Comparison of ENCODE assay signal across 19 cellular contexts in the genomic region with DNA sequence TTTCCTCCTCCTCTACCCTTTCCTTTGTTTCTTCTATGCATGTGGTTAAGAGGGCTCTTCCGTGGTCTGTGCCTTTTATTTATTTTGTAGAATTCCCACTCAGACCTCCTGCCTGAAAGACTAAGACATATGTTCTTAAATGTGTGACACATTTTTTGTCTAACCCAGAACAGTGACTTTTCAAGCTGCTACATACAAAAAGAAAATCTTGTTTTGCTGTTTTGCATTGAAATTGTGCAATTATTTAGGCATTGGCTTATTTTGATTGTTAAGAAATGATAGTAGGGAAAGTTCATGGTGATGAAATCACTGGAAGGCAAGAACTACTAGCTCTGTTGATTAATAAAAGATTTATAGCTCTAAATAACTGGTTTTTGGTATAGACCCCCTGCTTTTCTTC.
DNase-seq lines count a peak whose midpoint lies in the region; ATAC-seq and TF ChIP-seq lines count a peak whose summit lies in the region.
"Had no signal": no experiment of that assay in that cellular context is flagged by ENCODE, and none has a peak within 500 bp of the region (broad histone marks: within the 10 kb centered on the region; RNA-seq: fewer than 3 reads in every experiment).

No MANE protein-coding gene starts in this region.

- H3K4me2 ChIP-seq in IMR-90 (ENCODE audit: low read depth, low read length) = no peak overlapping the region
- H3K4me2 ChIP-seq: GM23338 had no signal

- BruUV-seq in IMR-90 (replicated peaks; lab: Mats Ljungman, UMichigan) = no TSS peak

- H3K4me3 ChIP-seq in ACC112 (ENCODE audit: low read depth, low read length) (no peak overlapping the region), IMR-90 (ENCODE audit: insufficient read depth, low read depth, low read length) (no peak overlapping the region), cardiac fibroblast (replicated peaks in 1 of 2; ENCODE audit: low read depth in 2 of 2, low read length in 2 of 2) (no peak overlapping the region), liver (ENCODE audit: low read depth in 1 of 3, low read length in 3 of 3) (no peak overlapping the region)
- H3K4me3 ChIP-seq: GM23338, lung, uterus had no signal

- intact Hi-C loops in IMR-90 (cut with micrococcal nuclease) = no loop called here

- H3K79me2 ChIP-seq in ACC112 (ENCODE audit: control insufficient read depth, insufficient read depth, low read length, unreplicated experiment) = no peaks in the 10 kb centered on the region

- peaks cover 6 to 13% of the 10 kb centered on the region in 2 experiments; a peak in 3 of 4 replicates for H3K79me1 ChIP-seq in IMR-90 (ENCODE audit: low read depth in 1 of 2, low read length in 2 of 2)

- H4K5ac ChIP-seq in IMR-90 (ENCODE audit: low read depth, low read length) = peak overlapping the region; percentile 35; the same call in 1 of the 2 replicates

- H3K56ac ChIP-seq in IMR-90 (ENCODE audit: extremely low read depth, insufficient read depth, low read length) = no peak overlapping the region

- H4K8ac ChIP-seq in IMR-90 (ENCODE audit: low read depth in 2 of 2, low read length in 2 of 2) = peak overlapping the region in 1 of 2 experiments; percentile 47; a peak in 2 of 4 replicates

- H2BK5ac ChIP-seq in IMR-90 (ENCODE audit: low read depth, low read length, poor library complexity, severe bottlenecking) = peak overlapping the region; percentile 70

- no CpG with 5 or more reads among the region's 1 CpG for WGBS in IMR-90 (ENCODE audit: extremely low coverage in 2 of 2, insufficient read length in 1 of 2), 2 experiments
- 82% methylated on average over 1 of the region's 1 CpG for WGBS in liver

- H2BK20ac ChIP-seq in IMR-90 (ENCODE audit: low read depth, low read length) = no peak overlapping the region

- no peaks in the 10 kb centered on the region for H4K20me1 ChIP-seq in IMR-90 (ENCODE audit: insufficient read depth, low read length)

- H3K4ac ChIP-seq in IMR-90 (ENCODE audit: low read depth, low read length) = no peak overlapping the region

- 0 out of 2 replicates have a peak, but pooled peaks have one; percentile 17 for ATAC-seq in IMR-90 (ENCODE audit: low read depth)
- ATAC-seq in HG03095 (IDR thresholded peaks at IDR 0.05; ENCODE audit: unreplicated experiment) = no peak
- ATAC-seq in GM18867 (IDR thresholded peaks at IDR 0.05; ENCODE audit: unreplicated experiment) = no peak
- ATAC-seq: foreskin keratinocyte, GM23338, T-helper 17 cell had no signal

- in situ Hi-C loops in IMR-90 (cut with MboI; ENCODE audit: low sequenced_read_pairs) = no loop called here
- in situ Hi-C loops in ACHN (cut with HindIII; ENCODE audit: low pct_ligation_motif_present, low pct_unique_long_range_greater_than_20kb, low sequenced_read_pairs) = no loop called here

- 0 out of 3 replicates have a peak overlapping the region, but pooled peaks have one; percentile 21 for H2BK15ac ChIP-seq in IMR-90 (ENCODE audit: low read depth, low read length)

- CTCF ChIA-PET in IMR-90 (lab: Yijun Ruan, JAX) = no interaction called here

- TF ChIP-seq CTCF in IMR-90 (conservative IDR thresholded peaks at IDR 0.05; ENCODE audit: low read depth, low read length) (no peak), cardiac fibroblast (IDR thresholded peaks at IDR 0.05; ENCODE audit: low read depth, low read length) (no peak), liver (IDR thresholded peaks at IDR 0.05; ENCODE audit: low read depth, low read length, missing input control) (no peak)

- H2AK9ac ChIP-seq in IMR-90 (replicated peaks; ENCODE audit: low read depth, low read length, poor library complexity) = no peak overlapping the region

- peaks cover 7% of the 10 kb centered on the region; the same call in 1 of the 2 replicates for H3K9me1 ChIP-seq in IMR-90 (ENCODE audit: insufficient read depth, low read length)

- peaks cover 8% of the 10 kb centered on the region for H3K36me3 ChIP-seq in ACC112 (ENCODE audit: insufficient read depth, low read length)
- H3K36me3 ChIP-seq in IMR-90 (ENCODE audit: control insufficient read depth, insufficient read depth, low read length) = peaks cover 1% of the 10 kb centered on the region; the same call in 1 of the 2 replicates
- peaks cover 0 to 12% (median 7%) of the 10 kb centered on the region in 4 donors for H3K36me3 ChIP-seq in liver (ENCODE audit: control insufficient read depth in 4 of 4, insufficient read depth in 3 of 4, low read depth in 1 of 4, low read length in 3 of 4)
- H3K36me3 ChIP-seq: uterus had no signal

- dilution Hi-C loops in IMR-90 (cut with HindIII; ENCODE audit: low sequenced_read_pairs, unreplicated experiment) = no loop called here

- H2AFZ ChIP-seq in ACC112 (ENCODE audit: low read length, unreplicated experiment) = no peak overlapping the region
- H2AFZ ChIP-seq in IMR-90 (replicated peaks; ENCODE audit: low read length, poor library complexity) = no peak overlapping the region
- H2AFZ ChIP-seq: GM23338 had no signal

- no peak overlapping the region for H4K91ac ChIP-seq in IMR-90 (ENCODE audit: insufficient read depth, low read depth, low read length)

- peak overlapping the region; percentile 6; the same call in 1 of the 2 replicates for H3K18ac ChIP-seq in IMR-90 (ENCODE audit: low read depth, low read length)

- H3K9ac ChIP-seq in IMR-90 (ENCODE audit: low read depth, low read length) = no peak overlapping the region
- H3K9ac ChIP-seq in liver (ENCODE audit: low read depth in 1 of 2, low read length in 2 of 2) = no peak overlapping the region

- no peak overlapping the region; the same call in 1 of the 2 replicates for H3K14ac ChIP-seq in IMR-90 (replicated peaks; ENCODE audit: low read depth, low read length)

- no peak overlapping the region for H2BK120ac ChIP-seq in IMR-90 (ENCODE audit: low read depth, low read length)

- no peak overlapping the region for H3K23ac ChIP-seq in IMR-90 (ENCODE audit: low read depth, low read length)

- peaks cover 11% of the 10 kb centered on the region for H3K4me1 ChIP-seq in ACC112 (ENCODE audit: control insufficient read depth, insufficient read depth, low read length, unreplicated experiment)
- peaks cover 6% of the 10 kb centered on the region for H3K4me1 ChIP-seq in IMR-90 (ENCODE audit: control insufficient read depth, insufficient read depth, low read length)
- H3K4me1 ChIP-seq in liver (ENCODE audit: control insufficient read depth in 4 of 4, insufficient read depth in 4 of 4, low read length in 3 of 4) = peaks cover 0 to 5% (median 3%) of the 10 kb centered on the region in 4 donors
- H3K4me1 ChIP-seq: BE2C, uterus had no signal

- DNase-seq in IMR-90 = no peak
- DNase-seq in cardiac fibroblast (ENCODE audit: low read depth in 2 of 2) = peak; percentile 57 to 79
- no peak for DNase-seq in SK-N-DZ (ENCODE audit: low spot score)
- no peak for DNase-seq in ACHN
- DNase-seq: activated CD4-positive, alpha-beta T cell treated with anti-CD3 and anti-CD28 coated beads for 1 hour; amygdala; BE2C; dermis blood vessel endothelial cell; foreskin keratinocyte; NCI-H2029 treated with DMSO at 0.1 percent for 48 hours; stimulated activated CD4-positive, alpha-beta T cell treated with anti-CD3 and anti-CD28 coated beads, Interleukin-4, amount 100 ng/mL, for 24 hours; T-helper 17 cell; uterus had no signal

- H3K27me3 ChIP-seq in ACC112 (ENCODE audit: insufficient read depth, low read length) (no peaks in the 10 kb centered on the region), IMR-90 (ENCODE audit: control insufficient read depth, insufficient read depth, low read length) (no peaks in the 10 kb centered on the region), liver (ENCODE audit: control insufficient read depth in 4 of 4, insufficient read depth in 4 of 4, low read length in 3 of 4) (no peaks in the 10 kb centered on the region)
- H3K27me3 ChIP-seq: BE2C, foreskin keratinocyte, uterus had no signal

- POLR2A ChIA-PET in IMR-90 (lab: Charles Lee; ENCODE audit: unreplicated experiment) = interaction anchor here (0.8 kb wide), 1 partner anchor 22 kb away, joined by 22 read pairs; no protein-coding TSS in a partner anchor

- H3K27ac ChIP-seq in ACC112 (ENCODE audit: low read depth, low read length) (peak overlapping the region; percentile 83), IMR-90 (ENCODE audit: insufficient read depth, low read length) (no peak overlapping the region), liver (ENCODE audit: low read depth in 1 of 2, low read length in 2 of 2) (peak overlapping the region; percentile 1 to 17)
- H3K27ac ChIP-seq: foreskin keratinocyte, uterus had no signal

- H3K9me3 ChIP-seq in IMR-90 (ENCODE audit: control insufficient read depth, insufficient read depth, low read length) (no peaks in the 10 kb centered on the region), liver (ENCODE audit: control insufficient read depth in 4 of 4, low read length in 3 of 4) (no peaks in the 10 kb centered on the region)
- H3K9me3 ChIP-seq: BE2C, uterus had no signal

- TF ChIP-seq RAD21 in IMR-90 (IDR thresholded peaks at IDR 0.05; ENCODE audit: low read length) (no peak), liver (IDR thresholded peaks at IDR 0.05) (peak in 1 of 2 donors; percentile 6)

- no peak overlapping the region for H2AK5ac ChIP-seq in IMR-90 (ENCODE audit: low read depth, low read length)

- TF ChIP-seq POLR2A in IMR-90 (IDR thresholded peaks at IDR 0.05; ENCODE audit: low read depth, low read length) = no peak

TF ChIP-seq in IMR-90, 13 proteins besides CTCF, POLR2A, EP300 and RAD21:
- TF ChIP-seq CEBPB (IDR thresholded peaks at IDR 0.05; ENCODE audit: low read depth, low read length) (peak; percentile 74), MAFK (IDR thresholded peaks at IDR 0.05; ENCODE audit: low read depth, low read length) (no peak)
TF ChIP-seq in IMR-90: peak in this region for 1.

TF ChIP-seq in liver, 16 proteins besides CTCF, POLR2A, EP300 and RAD21:
- TF ChIP-seq JUND (IDR thresholded peaks at IDR 0.05) (peak in 1 of 2 donors; percentile 16), SP1 (IDR thresholded peaks at IDR 0.05) (no peak), HNF4A (conservative IDR thresholded peaks at IDR 0.05) (peak; percentile 34 to 52), RXRA (IDR thresholded peaks at IDR 0.05) (peak; percentile 10 to 18), ATF3 (IDR thresholded peaks at IDR 0.05) (peak; percentile 59)

Comparison
In these comparisons a context has a peak if more than half of its experiments do, and no peak if none do; other contexts are left out.
1. DNase-seq: peak in cardiac fibroblast (2 of 2); none in IMR-90 (single experiment), SK-N-DZ (single experiment) and ACHN (single experiment).